In the genomic region with DNA sequence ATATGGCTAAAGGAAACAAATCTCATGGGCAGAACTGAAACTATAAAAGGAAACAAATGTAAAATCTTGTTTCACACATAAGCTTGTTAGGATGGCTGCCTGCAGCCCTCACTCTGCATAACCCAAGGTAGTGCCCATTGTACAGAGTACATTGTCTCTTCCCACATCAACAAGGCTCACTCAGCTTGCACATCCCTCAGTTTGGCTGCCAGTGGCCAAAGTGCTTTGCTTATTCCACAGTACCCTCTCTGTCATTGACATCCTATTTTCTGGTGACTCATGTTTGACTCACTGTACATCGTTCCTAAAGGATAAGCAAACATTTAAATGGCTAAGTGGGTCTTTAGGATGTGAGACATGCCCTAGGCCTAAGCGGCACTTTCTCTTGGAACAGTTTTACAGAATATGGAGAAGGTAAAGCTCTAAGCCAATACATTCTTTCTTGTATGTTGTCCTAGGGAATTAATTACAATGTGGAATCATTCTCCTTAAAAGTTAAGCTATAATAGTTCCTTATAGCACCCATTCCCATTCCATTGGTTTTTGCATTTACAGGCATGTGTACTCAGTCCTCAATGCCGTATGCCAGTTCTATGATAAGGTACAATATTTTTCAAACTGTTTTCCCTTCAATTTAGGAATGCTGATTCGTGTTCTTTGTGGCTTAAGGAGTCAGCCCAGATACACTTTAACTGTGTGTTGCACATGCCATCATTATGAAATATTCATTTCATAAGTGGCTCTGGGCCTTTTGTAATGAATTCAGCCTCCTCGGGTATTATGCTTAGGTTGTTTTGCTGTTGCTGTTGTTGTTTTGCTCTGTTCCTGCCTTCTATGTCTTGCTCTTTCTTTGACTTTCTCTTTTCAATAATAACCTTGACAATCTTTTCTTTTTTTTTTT, we compare ENCODE assay signal across 12 cellular contexts. TPM values are rescaled to one million over a fixed set of nuclear protein-coding genes. Genes with fewer than 3 reads are reported as not detected.
DNase-seq lines count a peak whose midpoint lies in the region; ATAC-seq lines count a peak whose summit lies in the region.
"Had no signal": no experiment of that assay in that cellular context is flagged by ENCODE, and none has a peak within 500 bp of the region (broad histone marks: within the 10 kb centered on the region; RNA-seq: fewer than 3 reads in every experiment).

No MANE protein-coding gene starts in this region.

- H3K27me3 ChIP-seq in Karpas-422 (ENCODE audit: low read length) = no peaks in the 10 kb centered on the region
- H3K27me3 ChIP-seq: neural progenitor cell, upper lobe of left lung had no signal

- peaks cover 11% of the 10 kb centered on the region for H3K4me1 ChIP-seq in Karpas-422 (ENCODE audit: low read length)
- H3K4me1 ChIP-seq: neural progenitor cell had no signal

- no peaks in the 10 kb centered on the region for H3K36me3 ChIP-seq in Karpas-422 (ENCODE audit: insufficient read depth, low read length)
- H3K36me3 ChIP-seq: upper lobe of left lung had no signal

- no peak overlapping the region for H3K4me3 ChIP-seq in Karpas-422 (ENCODE audit: low read length)
- H3K4me3 ChIP-seq: neural progenitor cell, upper lobe of left lung had no signal

- no peak overlapping the region for H3K9ac ChIP-seq in Karpas-422 (ENCODE audit: low read length)
- H3K9ac ChIP-seq: neural progenitor cell had no signal

- ATAC-seq in GM18907 (IDR thresholded peaks at IDR 0.05; ENCODE audit: unreplicated experiment) = no peak

- no peaks in the 10 kb centered on the region for H4K20me1 ChIP-seq in Karpas-422 (ENCODE audit: insufficient read depth, low read depth, low read length)

- no peak overlapping the region for H2AFZ ChIP-seq in Karpas-422 (ENCODE audit: low read length)
- H2AFZ ChIP-seq: neural progenitor cell had no signal

- peak; percentile 57 for DNase-seq in AG08396 (ENCODE audit: low spot score)
- DNase-seq in H4 (ENCODE audit: low spot score) = peak; percentile 66
- DNase-seq in SW480 (ENCODE audit: low spot score) = peak; percentile 80
- peak; percentile 48 for DNase-seq in hepatic stellate cell (ENCODE audit: low spot score)
- DNase-seq in NCI-H2171 treated with DMSO at 0.1 percent for 48 hours (lab: John Stamatoyannopoulos, UW) = no peak
- no peak for DNase-seq in Karpas-422
- no peak for DNase-seq in SKM-1 treated with dmso at 0.1 percent for 144 hours (lab: John Stamatoyannopoulos, UW; ENCODE audit: unreplicated experiment)
- DNase-seq: activated T-cell treated with anti-CD3 and anti-CD28 coated beads, Interleukin-2, amount 50 U/mL, for 24 hours; NCI-H526; upper lobe of left lung had no signal

- H3K27ac ChIP-seq in Karpas-422 (ENCODE audit: low read length) = no peak overlapping the region
- H3K27ac ChIP-seq: neural progenitor cell, upper lobe of left lung had no signal

- H3K9me2 ChIP-seq in Karpas-422 (replicated peaks; ENCODE audit: insufficient read depth, low read length) = no peaks in the 10 kb centered on the region

- no peak overlapping the region for H3K4me2 ChIP-seq in Karpas-422 (ENCODE audit: low read depth, low read length, poor library complexity, severe bottlenecking)
- H3K4me2 ChIP-seq: neural progenitor cell had no signal

- no peaks in the 10 kb centered on the region for H3K9me3 ChIP-seq in Karpas-422 (ENCODE audit: low read length)
- H3K9me3 ChIP-seq: upper lobe of left lung had no signal

- H3K79me2 ChIP-seq in Karpas-422 (ENCODE audit: low read length) = no peaks in the 10 kb centered on the region

RNA-seq across cellular contexts. Expression of gene ANKEF1, which starts 5.5 kb away (rescaled TPM):
- 4.1 and 4.4 TPM in 2 replicates for total RNA-seq in H4 (2014; rRNA removed; shearing (Covaris generic))
- 3.3 and 9.6 TPM in 2 replicates for total RNA-seq in Karpas-422 (2014; rRNA removed; shearing (Covaris generic); ENCODE audit: low replicate concordance)

Comparison
In these comparisons a context has a peak if more than half of its experiments do, and no peak if none do; other contexts are left out.
1. DNase-seq: peak in AG08396 (single experiment), H4 (single experiment), SW480 (single experiment) and hepatic stellate cell (single experiment); none in NCI-H2171 treated with DMSO at 0.1 percent for 48 hours (single experiment), Karpas-422 (single experiment) and SKM-1 treated with dmso at 0.1 percent for 144 hours (single experiment).